Comparison of ENCODE assay signal across 25 cellular contexts in the genomic region with DNA sequence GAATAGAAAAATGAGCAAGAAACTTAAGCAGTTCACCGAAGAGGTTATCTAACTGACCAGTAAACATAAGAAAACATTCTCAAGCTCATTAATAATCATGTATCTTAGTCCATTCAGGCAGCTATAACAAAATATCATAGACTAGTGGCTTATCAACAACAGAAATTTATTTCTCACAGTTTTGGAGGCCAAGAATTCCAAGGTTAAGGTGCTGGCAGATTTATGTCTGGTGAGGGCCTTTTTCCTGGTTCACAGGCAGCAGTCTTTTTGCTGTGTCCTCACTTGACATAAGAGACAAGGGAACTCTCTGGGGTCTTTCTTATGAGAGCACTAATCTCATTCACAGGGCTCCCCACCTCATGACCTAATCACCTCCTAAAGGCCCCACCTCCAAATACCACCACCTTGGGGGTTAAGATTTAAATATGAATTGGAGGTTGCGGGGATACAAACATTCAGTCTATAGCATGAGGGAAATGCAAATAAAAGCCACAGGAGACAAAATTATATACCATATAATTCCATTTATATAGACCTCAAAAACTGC.
"Had no signal": no experiment of that assay in that cellular context is flagged by ENCODE, and none has a peak within 500 bp of the region (broad histone marks: within the 10 kb centered on the region; RNA-seq: fewer than 3 reads in every experiment).

No MANE protein-coding gene starts in this region.

- H3K9me3 ChIP-seq: gastroesophageal sphincter, sigmoid colon, stomach, thyroid gland had no signal

- H3K27ac ChIP-seq: gastroesophageal sphincter, neural progenitor cell, parathyroid adenoma, sigmoid colon, stomach, thyroid gland had no signal

- H3K27ac Mint-ChIP-seq: effector memory CD8-positive, alpha-beta T cell; memory B cell; mesothelial cell of epicardium; naive thymus-derived CD4-positive, alpha-beta T cell; nephron; neural progenitor cell; progenitor cell of endocrine pancreas; stimulated activated effector memory CD8-positive, alpha-beta T cell treated with anti-CD3 and anti-CD28 coated beads, Interleukin-12 subunit alpha, Interleukin-12 subunit beta, amount 100 ng/mL, for 72 hours had no signal

- H3K4me1 Mint-ChIP-seq: memory B cell; naive thymus-derived CD4-positive, alpha-beta T cell; neural progenitor cell; stimulated activated effector memory CD8-positive, alpha-beta T cell treated with anti-CD3 and anti-CD28 coated beads, Interleukin-12 subunit alpha, Interleukin-12 subunit beta, amount 100 ng/mL, for 72 hours had no signal

- H3K79me2 ChIP-seq: parathyroid adenoma had no signal

- H3K9ac ChIP-seq: neural progenitor cell, parathyroid adenoma had no signal

- H2AFZ ChIP-seq: neural progenitor cell, parathyroid adenoma had no signal

- H3K4me2 ChIP-seq: neural progenitor cell had no signal

- H3K36me3 ChIP-seq: neural progenitor cell, thyroid gland had no signal

- DNase-seq: cortex of kidney; effector memory CD8-positive, alpha-beta T cell; foreskin fibroblast; glutamatergic neuron; hypothalamus; naive thymus-derived CD4-positive, alpha-beta T cell; sigmoid colon; stimulated activated CD4-positive, alpha-beta T cell treated with anti-CD3 and anti-CD28 coated beads, Interleukin-2, amount 100 ng/mL, for 24 hours; stimulated activated CD4-positive, alpha-beta T cell treated with anti-CD3 and anti-CD28 coated beads, Interleukin-4, amount 100 ng/mL, for 24 hours; stimulated activated naive CD4-positive, alpha-beta T cell treated with Interleukin-2 at 50 U/mL for 16 hours; stomach; thyroid gland; trophoblast cell had no signal

- FAIRE-seq: endometrium, keratinocyte had no signal

- ATAC-seq: effector memory CD8-positive, alpha-beta T cell; gastroesophageal sphincter; left lobe of liver; naive thymus-derived CD4-positive, alpha-beta T cell; stimulated activated effector memory CD8-positive, alpha-beta T cell treated with anti-CD3 and anti-CD28 coated beads, Interleukin-12 subunit alpha, Interleukin-12 subunit beta, amount 100 ng/mL, for 72 hours had no signal

- H3K27me3 Mint-ChIP-seq: memory B cell, progenitor cell of endocrine pancreas had no signal

- H3K4me3 ChIP-seq: gastroesophageal sphincter, lung, neural progenitor cell, sigmoid colon, stomach, thyroid gland had no signal

- H3K36me3 Mint-ChIP-seq: memory B cell; neural progenitor cell; stimulated activated effector memory CD8-positive, alpha-beta T cell treated with anti-CD3 and anti-CD28 coated beads, Interleukin-12 subunit alpha, Interleukin-12 subunit beta, amount 100 ng/mL, for 72 hours had no signal

- H3K4me1 ChIP-seq: neural progenitor cell, parathyroid adenoma, stomach, thyroid gland had no signal

- H3K9me3 Mint-ChIP-seq: effector memory CD8-positive, alpha-beta T cell; memory B cell; naive thymus-derived CD4-positive, alpha-beta T cell; nephron; neural progenitor cell; stimulated activated effector memory CD8-positive, alpha-beta T cell treated with anti-CD3 and anti-CD28 coated beads, Interleukin-12 subunit alpha, Interleukin-12 subunit beta, amount 100 ng/mL, for 72 hours had no signal

- H3K4me3 Mint-ChIP-seq: effector memory CD8-positive, alpha-beta T cell; memory B cell; mesothelial cell of epicardium; naive thymus-derived CD4-positive, alpha-beta T cell; nephron; neural progenitor cell; stimulated activated effector memory CD8-positive, alpha-beta T cell treated with anti-CD3 and anti-CD28 coated beads, Interleukin-12 subunit alpha, Interleukin-12 subunit beta, amount 100 ng/mL, for 72 hours had no signal

- H3K27me3 ChIP-seq: gastroesophageal sphincter, neural progenitor cell, sigmoid colon, stomach, thyroid gland had no signal
